Comparison of ENCODE assay signal across 11 cellular contexts in the genomic region with DNA sequence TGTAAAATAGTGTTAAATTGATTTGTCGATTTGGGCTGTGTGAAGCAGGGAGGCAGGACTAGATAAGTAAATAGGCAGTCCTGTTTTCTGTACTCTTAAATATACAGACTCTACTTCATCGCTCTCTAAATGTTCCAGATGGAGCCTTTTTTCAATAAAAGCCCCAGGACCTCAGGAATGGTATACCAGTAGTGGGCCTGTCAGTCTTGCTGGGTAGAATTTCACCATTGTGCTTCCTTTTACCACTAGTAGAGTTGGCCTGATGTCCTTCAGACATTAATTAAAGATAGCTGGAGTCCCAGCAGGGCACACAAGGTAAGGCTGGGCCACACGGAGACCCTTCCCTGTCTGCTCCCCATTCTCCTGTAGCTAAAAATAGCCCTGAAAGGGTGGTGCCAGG. TPM values are rescaled to one million over a fixed set of nuclear protein-coding genes. Genes with fewer than 3 reads are reported as not detected.
DNase-seq lines count a peak whose midpoint lies in the region; ATAC-seq, FAIRE-seq and TF ChIP-seq lines count a peak whose summit lies in the region.
"Had no signal": no experiment of that assay in that cellular context is flagged by ENCODE, and none has a peak within 500 bp of the region (broad histone marks: within the 10 kb centered on the region; RNA-seq: fewer than 3 reads in every experiment).

No MANE protein-coding gene starts in this region.

- peaks cover 35% of the 10 kb centered on the region for H3K4me1 Mint-ChIP-seq in neural crest cell

- ATAC-seq in heart left ventricle (peak in 1 of 4 donors; percentile 2), Right ventricle myocardium inferior (no peak), GM21717 (IDR thresholded peaks at IDR 0.05; ENCODE audit: unreplicated experiment) (no peak)

- no peaks in the 10 kb centered on the region for H3K27me3 Mint-ChIP-seq in neural crest cell (ENCODE audit: low read depth)

- H3K36me3 ChIP-seq in heart left ventricle (peaks cover 0 to 12% (median 0%) of the 10 kb centered on the region in 9 donors), vagina (peaks cover 0 to 8% of the 10 kb centered on the region in 2 donors)

- 51 to 60% (median 56%) methylated on average over 3 of the region's 3 CpGs for WGBS in heart left ventricle, 4 donors

- peak overlapping the region in 11 of 12 donors; percentile 16 to 84 (median 70) for H3K27ac ChIP-seq in heart left ventricle
- H3K27ac ChIP-seq in coronary artery: peak overlapping the region; percentile 94 to 96
- H3K27ac ChIP-seq in vagina: peak overlapping the region; percentile 37

- FAIRE-seq in GM19239 (lab: Jason Lieb, UNC): no peak

- H3K27me3 ChIP-seq in heart left ventricle (no peaks in the 10 kb centered on the region), vagina (no peaks in the 10 kb centered on the region)

- H3K4me3 ChIP-seq in heart left ventricle (peak overlapping the region in 6 of 12 donors; percentile 1 to 100 (median 24)), coronary artery (peak overlapping the region; percentile 97), vagina (no peak overlapping the region)

- H3K27ac Mint-ChIP-seq in neural crest cell (ENCODE audit: unreplicated experiment): peak overlapping the region; percentile 37

- intact Hi-C loops in heart left ventricle (cut with DNase I) (loop anchor here in 7 of 10 donors (5.0 to 10.0 kb wide), 8 partner anchors 34 to 251 kb away; no protein-coding TSS in a partner anchor), Right ventricle myocardium inferior (cut with DNase I) (loop anchor here (5.0 kb wide), 1 partner anchor 179 kb away; no protein-coding TSS in a partner anchor), vagina (cut with DNase I) (loop anchor here (10.0 kb wide), 1 partner anchor 111 kb away; no protein-coding TSS in a partner anchor)

- H3K9me3 Mint-ChIP-seq in neural crest cell: no peaks in the 10 kb centered on the region

- TF ChIP-seq CTCF in heart left ventricle (IDR thresholded peaks at IDR 0.05): no peak
- TF ChIP-seq CTCF in coronary artery (IDR thresholded peaks at IDR 0.05): no peak
- no peak for TF ChIP-seq CTCF in neural crest cell (conservative IDR thresholded peaks at IDR 0.05)
- no peak for TF ChIP-seq CTCF in vagina (IDR thresholded peaks at IDR 0.05)

- H3K36me3 Mint-ChIP-seq in neural crest cell (ENCODE audit: low read depth): peaks cover 5% of the 10 kb centered on the region

- no peak for TF ChIP-seq POLR2A in heart left ventricle (IDR thresholded peaks at IDR 0.05)
- TF ChIP-seq POLR2A in vagina (IDR thresholded peaks at IDR 0.05): no peak

- H3K4me3 Mint-ChIP-seq in neural crest cell: no peak overlapping the region

- H3K9me3 ChIP-seq in heart left ventricle (no peaks in the 10 kb centered on the region), vagina (no peaks in the 10 kb centered on the region)

- DNase-seq in heart left ventricle (no peak), Right ventricle myocardium inferior (ENCODE audit: missing footprints) (no peak), coronary artery (ENCODE audit: low spot score) (no peak), neural crest cell (ENCODE audit: low read depth, low spot score) (no peak), vagina (ENCODE audit: extremely low spot score in 2 of 2) (no peak), NCI-H1048 (lab: John Stamatoyannopoulos, UW) (no peak), GM19239 (ENCODE audit: insufficient read length, low spot score) (no peak)
- DNase-seq: GF-D8, mammary epithelial cell, NCI-H2081 treated with DMSO at 0.1 percent for 48 hours had no signal

- H3K4me1 ChIP-seq in heart left ventricle (peaks cover 4 to 95% (median 81%) of the 10 kb centered on the region in 12 donors), vagina (peaks cover 84% of the 10 kb centered on the region)

RNA-seq across cellular contexts. Expression of a gene that starts 6.0 kb away (rescaled TPM):
- total RNA-seq in heart left ventricle (10 to 100 TPM; 18.8 to 39.6 (median 23.4) TPM), Right ventricle myocardium inferior (25.2 TPM), neural crest cell (19.4 and 21.3 TPM in 2 replicates), vagina (63.1 TPM)
- 10 to 100 TPM in 1 of 2 donors, 1 to 10 TPM in 1; 4.1 to 16.7 TPM for polyA plus RNA-seq in heart left ventricle

Comparison
In these comparisons a context has a peak if more than half of its experiments do, and no peak if none do; other contexts are left out.
1. H3K27ac ChIP-seq: peak in every context shown above with its lines; median percentile 95 in coronary artery; 70 in heart left ventricle; 37 in vagina.